Comparison of ENCODE assay signal across 13 cellular contexts in genomic region chrX:103730746-103731508, GRCh38. TPM values are rescaled to one million over a fixed set of nuclear protein-coding genes. Genes with fewer than 3 reads are reported as not detected.
A peak's percentile ranks its signal among the peaks of the same experiment; 100 is the strongest.
DNase-seq lines count a peak whose midpoint lies in the region; ATAC-seq and TF ChIP-seq lines count a peak whose summit lies in the region.
"Had no signal": no experiment of that assay in that cellular context is flagged by ENCODE, and none has a peak within 500 bp of the region (broad histone marks: within the 10 kb centered on the region; RNA-seq: fewer than 3 reads in every experiment).

No MANE protein-coding gene starts in this region.

- intact Hi-C loops in psoas muscle (cut with DNase I) = no loop called here

- peaks cover 44% of the 10 kb centered on the region for H3K4me1 ChIP-seq in GM23248 (ENCODE audit: insufficient read depth)
- peaks cover 13% of the 10 kb centered on the region for H3K4me1 ChIP-seq in adipocyte (ENCODE audit: control insufficient read depth, insufficient read depth, low read length)
- H3K4me1 ChIP-seq in foreskin keratinocyte = peaks cover 8% of the 10 kb centered on the region
- no peaks in the 10 kb centered on the region for H3K4me1 ChIP-seq in psoas muscle

- TF ChIP-seq CTCF in foreskin keratinocyte (conservative IDR thresholded peaks at IDR 0.05) (no peak), psoas muscle (IDR thresholded peaks at IDR 0.05) (no peak)

- peak; percentile 76 for ATAC-seq in foreskin keratinocyte
- ATAC-seq in psoas muscle = peak; percentile 13 to 60 (median 38)

- H3K36me3 ChIP-seq in GM23248 (ENCODE audit: low read depth) = no peaks in the 10 kb centered on the region
- H3K36me3 ChIP-seq in adipocyte (ENCODE audit: control insufficient read depth, insufficient read depth, low read length, severe bottlenecking) = no peaks in the 10 kb centered on the region
- H3K36me3 ChIP-seq in psoas muscle (ENCODE audit: insufficient read depth in 1 of 2, low read depth in 1 of 2) = no peaks in the 10 kb centered on the region

- H3K4me3 ChIP-seq in GM23248 (peak overlapping the region; percentile 40), adipocyte (ENCODE audit: low read length) (peak overlapping the region; percentile 3), psoas muscle (no peak overlapping the region)

- H3K79me2 ChIP-seq in GM23248 (ENCODE audit: insufficient read depth) = no peaks in the 10 kb centered on the region

- peak overlapping the region; percentile 57 for H3K4me2 ChIP-seq in GM23248 (ENCODE audit: unreplicated experiment)

- H3K9me2 ChIP-seq in GM23248 (ENCODE audit: insufficient read depth) = no peaks in the 10 kb centered on the region

- DNase-seq in GM23248 = peak; percentile 88
- DNase-seq in adipocyte (ENCODE audit: low read depth) = peak; percentile 39
- DNase-seq in foreskin keratinocyte = peak; percentile 63 to 88
- no peak for DNase-seq in psoas muscle
- DNase-seq in cerebellar nuclear complex (lab: John Stamatoyannopoulos, UW) = no peak
- DNase-seq in stimulated activated naive CD4-positive, alpha-beta T cell (lab: John Stamatoyannopoulos, UW) = no peak
- DNase-seq in NCI-H187 (lab: John Stamatoyannopoulos, UW) = no peak
- DNase-seq in NCI-H510A treated with DMSO at 0.1 percent for 48 hours (lab: John Stamatoyannopoulos, UW) = no peak
- DNase-seq: activated CD4-positive, alpha-beta memory T cell treated with anti-CD3 and anti-CD28 coated beads for 36 hours; anterior cingulate cortex; GF-D8; NCI-H1092; SIG-M5 had no signal

- H2AFZ ChIP-seq in GM23248 = peak overlapping the region; percentile 57

- H3K27ac ChIP-seq in GM23248 = peak overlapping the region; percentile 97
- peak overlapping the region; percentile 75 for H3K27ac ChIP-seq in foreskin keratinocyte
- H3K27ac ChIP-seq in psoas muscle = peak overlapping the region; percentile 5

- H3K9ac ChIP-seq in GM23248 = peak overlapping the region; percentile 77
- no peak overlapping the region for H3K9ac ChIP-seq in adipocyte (ENCODE audit: low read length)

- H4K20me1 ChIP-seq in GM23248 (ENCODE audit: insufficient read depth) = no peaks in the 10 kb centered on the region

- no peaks in the 10 kb centered on the region for H3K27me3 ChIP-seq in GM23248 (replicated peaks; ENCODE audit: insufficient read depth)
- H3K27me3 ChIP-seq in adipocyte (replicated peaks; ENCODE audit: control insufficient read depth, insufficient read depth, low read length) = peaks cover 38% of the 10 kb centered on the region
- H3K27me3 ChIP-seq in foreskin keratinocyte = no peaks in the 10 kb centered on the region
- peaks cover 0 to 58% (median 0%) of the 10 kb centered on the region in 3 donors for H3K27me3 ChIP-seq in psoas muscle (ENCODE audit: insufficient read depth in 3 of 3, low read length in 2 of 3)

- H3K9me3 ChIP-seq in GM23248 (ENCODE audit: low read depth) = no peaks in the 10 kb centered on the region
- no peaks in the 10 kb centered on the region for H3K9me3 ChIP-seq in adipocyte (ENCODE audit: control insufficient read depth, low read length)
- no peaks in the 10 kb centered on the region for H3K9me3 ChIP-seq in psoas muscle

- in situ Hi-C loops in GM23248 (cut with MboI) = no loop called here

- H3F3A ChIP-seq in GM23248 (ENCODE audit: insufficient read depth) = peaks cover 18% of the 10 kb centered on the region

- 2% methylated on average over 8 of the region's 8 CpGs for WGBS in GM23248 (ENCODE audit: low coverage in 1 of 2, low lambda C conversion rate in 2 of 2, missing lambda C conversion rate in 2 of 2), 2 experiments
- WGBS in psoas muscle, 3 donors = 32 to 36% (median 34%) methylated on average over 8 of the region's 8 CpGs

RNA-seq across cellular contexts. Expression of gene TMEM31, which starts 20.2 kb away (rescaled TPM):
- not detected in 2 replicates for total RNA-seq in GM23248 (2014; rRNA removed; shearing (Covaris generic))
- 0.26 and 0.28 TPM in 2 replicates for polyA plus RNA-seq in GM23248 (2016; fragmentation: Nextera tagmentation; extraction: Ambion mirVana)
- total RNA-seq in foreskin keratinocyte = not detected in 2 replicates
- polyA plus RNA-seq in foreskin keratinocyte = not detected in 2 replicates
- total RNA-seq in psoas muscle = not detected
- polyA plus RNA-seq in psoas muscle = under 1 TPM in 1 of 3 donors, not detected in 2; 0.09 TPM

RNA-seq across cellular contexts. Expression of gene MORF4L2, which starts 44.4 kb away (rescaled TPM):
- 640 and 664 TPM in 2 replicates for total RNA-seq in GM23248 (2014; rRNA removed; shearing (Covaris generic))
- 482 and 486 TPM in 2 replicates for polyA plus RNA-seq in GM23248 (2016; fragmentation: Nextera tagmentation; extraction: Ambion mirVana)
- total RNA-seq in foreskin keratinocyte = 375 and 426 TPM in 2 replicates
- 213 and 226 TPM in 2 replicates for polyA plus RNA-seq in foreskin keratinocyte
- total RNA-seq in psoas muscle = 100 to 1,000 TPM; 182 to 273 (median 218) TPM
- polyA plus RNA-seq in psoas muscle = 100 to 1,000 TPM; 342 to 524 (median 422) TPM

RNA-seq across cellular contexts. Expression of gene PLP1, which starts 45.7 kb away (rescaled TPM):
- 0.22 and 0.76 TPM in 2 replicates for total RNA-seq in GM23248 (2014; rRNA removed; shearing (Covaris generic))
- polyA plus RNA-seq in GM23248 (2016; fragmentation: Nextera tagmentation; extraction: Ambion mirVana) (0.29 and 0.53 TPM in 2 replicates), foreskin keratinocyte (0.01 TPM in 1 of 2 replicates, not detected in the other), psoas muscle (1 to 10 TPM in 1 of 3 donors, under 1 TPM in 2; 0.69 to 1.2 (median 0.70) TPM)
- total RNA-seq in foreskin keratinocyte (not detected in 2 replicates), psoas muscle (1 to 10 TPM in 1 of 4 donors, under 1 TPM in 2, not detected in 1; 0.39 to 1.7 (median 0.95) TPM)
- total RNA-seq: activated CD4-positive, alpha-beta memory T cell treated with anti-CD3 and anti-CD28 coated beads for 36 hours had no signal

Comparison
In these comparisons a context has a peak if more than half of its experiments do, and no peak if none do; other contexts are left out.
1. DNase-seq: peak in GM23248 (single experiment), adipocyte (single experiment) and foreskin keratinocyte (2 of 2); none in psoas muscle (0 of 2), cerebellar nuclear complex (0 of 2), stimulated activated naive CD4-positive, alpha-beta T cell (0 of 6), NCI-H187 (0 of 2) and NCI-H510A treated with DMSO at 0.1 percent for 48 hours (single experiment).
2. H3K27ac ChIP-seq: peak in every context shown above with its lines; median percentile 97 in GM23248; 75 in foreskin keratinocyte; 5 in psoas muscle.